In genomic region chr10:80633383-80633860, GRCh38 we compare ENCODE assay signal across 9 cellular contexts.
"Had no signal": no experiment of that assay in that cellular context is flagged by ENCODE, and none has a peak within 500 bp of the region (broad histone marks: within the 10 kb centered on the region; RNA-seq: fewer than 3 reads in every experiment).

No MANE protein-coding gene starts in this region.

- DNase-seq: GM23248, GOT3, H7, HFFc6, KBM-7 had no signal

- H3K9me3 Mint-ChIP-seq: HFFc6, IgD-negative memory B cell had no signal

- H3K4me3 ChIP-seq: GM23248, HAP-1 had no signal

- ATAC-seq: HCT116, HepG2 had no signal

- H3K4me3 Mint-ChIP-seq: HFFc6, IgD-negative memory B cell had no signal

- H2AFZ ChIP-seq: GM23248 had no signal

- H3K27ac Mint-ChIP-seq: HFFc6, IgD-negative memory B cell had no signal

- H3K36me3 ChIP-seq: HAP-1 had no signal

- H3K9ac ChIP-seq: GM23248 had no signal

- FAIRE-seq: HepG2 had no signal

- H3K4me1 ChIP-seq: HAP-1 had no signal

- H3K27me3 Mint-ChIP-seq: IgD-negative memory B cell had no signal

- H3K36me3 Mint-ChIP-seq: IgD-negative memory B cell had no signal

- H3K4me1 Mint-ChIP-seq: IgD-negative memory B cell had no signal

- H3K27ac ChIP-seq: GM23248 had no signal

- H3K9me3 ChIP-seq: HAP-1 had no signal
